Comparison of ENCODE assay signal across 1 cellular context in the genomic region with DNA sequence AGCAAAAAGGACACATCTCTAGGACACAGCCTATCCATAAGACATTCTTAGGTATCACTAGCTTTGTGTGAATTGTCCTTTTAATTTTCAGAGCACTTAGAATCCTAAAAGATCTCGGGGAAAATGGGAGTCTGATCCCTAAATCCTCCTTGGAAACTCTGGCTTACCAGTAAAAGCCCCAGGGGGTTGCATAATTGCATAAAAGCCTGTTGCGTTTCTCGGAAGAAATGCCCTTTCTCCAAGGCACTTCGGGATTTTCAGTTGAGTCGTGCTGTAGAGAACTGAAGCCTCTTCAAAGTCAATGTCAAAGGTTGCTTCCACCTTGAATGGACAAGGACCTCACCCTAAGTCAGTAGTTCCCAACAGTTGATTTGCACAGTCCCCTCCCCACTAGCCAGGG.
TF ChIP-seq lines count a peak whose summit lies in the region.

No MANE protein-coding gene starts in this region.

TF ChIP-seq in GM23338, 12 proteins besides CTCF, POLR2A, EP300 and RAD21 (continued from another document):
- TF ChIP-seq, protein P1, sequence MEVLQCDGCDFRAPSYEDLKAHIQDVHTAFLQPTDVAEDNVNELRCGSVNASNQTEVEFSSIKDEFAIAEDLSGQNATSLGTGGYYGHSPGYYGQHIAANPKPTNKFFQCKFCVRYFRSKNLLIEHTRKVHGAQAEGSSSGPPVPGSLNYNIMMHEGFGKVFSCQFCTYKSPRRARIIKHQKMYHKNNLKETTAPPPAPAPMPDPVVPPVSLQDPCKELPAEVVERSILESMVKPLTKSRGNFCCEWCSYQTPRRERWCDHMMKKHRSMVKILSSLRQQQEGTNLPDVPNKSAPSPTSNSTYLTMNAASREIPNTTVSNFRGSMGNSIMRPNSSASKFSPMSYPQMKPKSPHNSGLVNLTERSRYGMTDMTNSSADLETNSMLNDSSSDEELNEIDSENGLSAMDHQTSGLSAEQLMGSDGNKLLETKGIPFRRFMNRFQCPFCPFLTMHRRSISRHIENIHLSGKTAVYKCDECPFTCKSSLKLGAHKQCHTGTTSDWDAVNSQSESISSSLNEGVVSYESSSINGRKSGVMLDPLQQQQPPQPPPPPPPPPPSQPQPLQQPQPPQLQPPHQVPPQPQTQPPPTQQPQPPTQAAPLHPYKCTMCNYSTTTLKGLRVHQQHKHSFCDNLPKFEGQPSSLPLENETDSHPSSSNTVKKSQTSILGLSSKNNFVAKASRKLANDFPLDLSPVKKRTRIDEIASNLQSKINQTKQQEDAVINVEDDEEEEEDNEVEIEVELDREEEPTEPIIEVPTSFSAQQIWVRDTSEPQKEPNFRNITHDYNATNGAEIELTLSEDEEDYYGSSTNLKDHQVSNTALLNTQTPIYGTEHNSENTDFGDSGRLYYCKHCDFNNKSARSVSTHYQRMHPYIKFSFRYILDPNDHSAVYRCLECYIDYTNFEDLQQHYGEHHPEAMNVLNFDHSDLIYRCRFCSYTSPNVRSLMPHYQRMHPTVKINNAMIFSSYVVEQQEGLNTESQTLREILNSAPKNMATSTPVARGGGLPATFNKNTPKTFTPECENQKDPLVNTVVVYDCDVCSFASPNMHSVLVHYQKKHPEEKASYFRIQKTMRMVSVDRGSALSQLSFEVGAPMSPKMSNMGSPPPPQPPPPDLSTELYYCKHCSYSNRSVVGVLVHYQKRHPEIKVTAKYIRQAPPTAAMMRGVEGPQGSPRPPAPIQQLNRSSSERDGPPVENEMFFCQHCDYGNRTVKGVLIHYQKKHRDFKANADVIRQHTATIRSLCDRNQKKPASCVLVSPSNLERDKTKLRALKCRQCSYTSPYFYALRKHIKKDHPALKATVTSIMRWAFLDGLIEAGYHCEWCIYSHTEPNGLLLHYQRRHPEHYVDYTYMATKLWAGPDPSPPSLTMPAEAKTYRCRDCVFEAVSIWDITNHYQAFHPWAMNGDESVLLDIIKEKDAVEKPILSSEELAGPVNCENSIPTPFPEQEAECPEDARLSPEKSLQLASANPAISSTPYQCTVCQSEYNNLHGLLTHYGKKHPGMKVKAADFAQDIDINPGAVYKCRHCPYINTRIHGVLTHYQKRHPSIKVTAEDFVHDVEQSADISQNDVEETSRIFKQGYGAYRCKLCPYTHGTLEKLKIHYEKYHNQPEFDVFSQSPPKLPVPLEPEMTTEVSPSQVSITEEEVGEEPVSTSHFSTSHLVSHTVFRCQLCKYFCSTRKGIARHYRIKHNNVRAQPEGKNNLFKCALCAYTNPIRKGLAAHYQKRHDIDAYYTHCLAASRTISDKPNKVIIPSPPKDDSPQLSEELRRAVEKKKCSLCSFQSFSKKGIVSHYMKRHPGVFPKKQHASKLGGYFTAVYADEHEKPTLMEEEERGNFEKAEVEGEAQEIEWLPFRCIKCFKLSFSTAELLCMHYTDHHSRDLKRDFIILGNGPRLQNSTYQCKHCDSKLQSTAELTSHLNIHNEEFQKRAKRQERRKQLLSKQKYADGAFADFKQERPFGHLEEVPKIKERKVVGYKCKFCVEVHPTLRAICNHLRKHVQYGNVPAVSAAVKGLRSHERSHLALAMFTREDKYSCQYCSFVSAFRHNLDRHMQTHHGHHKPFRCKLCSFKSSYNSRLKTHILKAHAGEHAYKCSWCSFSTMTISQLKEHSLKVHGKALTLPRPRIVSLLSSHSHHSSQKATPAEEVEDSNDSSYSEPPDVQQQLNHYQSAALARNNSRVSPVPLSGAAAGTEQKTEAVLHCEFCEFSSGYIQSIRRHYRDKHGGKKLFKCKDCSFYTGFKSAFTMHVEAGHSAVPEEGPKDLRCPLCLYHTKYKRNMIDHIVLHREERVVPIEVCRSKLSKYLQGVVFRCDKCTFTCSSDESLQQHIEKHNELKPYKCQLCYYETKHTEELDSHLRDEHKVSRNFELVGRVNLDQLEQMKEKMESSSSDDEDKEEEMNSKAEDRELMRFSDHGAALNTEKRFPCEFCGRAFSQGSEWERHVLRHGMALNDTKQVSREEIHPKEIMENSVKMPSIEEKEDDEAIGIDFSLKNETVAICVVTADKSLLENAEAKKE (CRISPR knock-in tag; IDR thresholded peaks at IDR 0.05), result no peak
- TF ChIP-seq ZNF114 (CRISPR knock-in tag; IDR thresholded peaks at IDR 0.05), result no peak
